ENCODE assay signal across 8 cellular contexts in genomic region chr9:136539427-136540412, GRCh38. TPM values are rescaled to one million over a fixed set of nuclear protein-coding genes. Genes with fewer than 3 reads are reported as not detected.
A peak's percentile ranks its signal among the peaks of the same experiment; 100 is the strongest.
DNase-seq lines count a peak whose midpoint lies in the region; ATAC-seq and TF ChIP-seq lines count a peak whose summit lies in the region.

No MANE protein-coding gene starts in this region.

- CTCF ChIA-PET in CD4-positive, alpha-beta T cell (lab: Charles Lee), result interaction anchor here (1.4 to 2.5 kb wide), 4 partner anchors 10 to 92 kb away, joined by 3 to 10 read pairs (median 4); no protein-coding TSS in a partner anchor
- CTCF ChIA-PET in OCI-LY7 (lab: Charles Lee; ENCODE audit: unreplicated experiment), result no interaction called here

- H3K79me2 ChIP-seq in GM23338 (replicated peaks; ENCODE audit: insufficient read depth) (peaks cover 79% of the 10 kb centered on the region), OCI-LY7 (ENCODE audit: insufficient read depth, low read depth, low read length) (peaks cover 3% of the 10 kb centered on the region; the same call in 1 of the 2 replicates)

- H3K27me3 ChIP-seq in CD4-positive, alpha-beta T cell (ENCODE audit: control insufficient read depth, insufficient read depth, low read length), result no peaks in the 10 kb centered on the region
- no peaks in the 10 kb centered on the region for H3K27me3 ChIP-seq in GM23338 (ENCODE audit: insufficient read depth)

- H3K27me3 Mint-ChIP-seq in CD4-positive, alpha-beta T cell, result no peaks in the 10 kb centered on the region
- H3K27me3 Mint-ChIP-seq in GM23338 (ENCODE audit: insufficient read depth, low read depth, poor library complexity), result peaks cover 6% of the 10 kb centered on the region
- H3K27me3 Mint-ChIP-seq in activated T-helper 17 cell treated with anti-CD3 and anti-CD28 coated beads, Interleukin-2, amount 50 U/mL, for 72 hours, result no peaks in the 10 kb centered on the region
- H3K27me3 Mint-ChIP-seq in type B pancreatic cell, result no peaks in the 10 kb centered on the region

- H3K4me3 ChIP-seq in GM23338 (no peak overlapping the region), OCI-LY7 (ENCODE audit: low read depth, low read length, poor library complexity, severe bottlenecking) (peak overlapping the region; percentile 27)

- peak; percentile 54 to 93 (median 89) for DNase-seq in CD4-positive, alpha-beta T cell
- DNase-seq in GM23338 (ENCODE audit: low spot score) (peak; percentile 70), OCI-LY7 (ENCODE audit: low spot score) (peak; percentile 94), germinal center (ENCODE audit: low spot score) (peak; percentile 90), posterior vena cava (ENCODE audit: low spot score) (peak; percentile 97), type B pancreatic cell (ENCODE audit: extremely low spot score, unreplicated experiment) (no peak), DMS53 treated with DMSO at 0.1 percent for 48 hours (lab: John Stamatoyannopoulos, UW; ENCODE audit: unreplicated experiment) (no peak)

- no peaks in the 10 kb centered on the region for H3K9me3 ChIP-seq in CD4-positive, alpha-beta T cell (ENCODE audit: control insufficient read depth, low read length)
- H3K9me3 ChIP-seq in OCI-LY7 (ENCODE audit: low read length), result no peaks in the 10 kb centered on the region

- POLR2A ChIA-PET in CD4-positive, alpha-beta T cell (lab: Charles Lee), result interaction anchor here (0.7 to 3.5 kb wide), 15 partner anchors 8 to 187 kb away, joined by 3 to 49 read pairs (median 6); partner anchors contain the start of gene DNLZ
- POLR2A ChIA-PET in OCI-LY7 (lab: Charles Lee), result interaction anchor here (0.5 kb wide), 1 partner anchor 664 kb away, joined by 3 read pairs; no protein-coding TSS in a partner anchor

- H2AFZ ChIP-seq in GM23338 (no peak overlapping the region), OCI-LY7 (ENCODE audit: low read length) (no peak overlapping the region)

- H3K4me2 ChIP-seq in GM23338 (no peak overlapping the region), OCI-LY7 (ENCODE audit: low read length) (peak overlapping the region; percentile 54)

- no TSS peak for BruUV-seq in OCI-LY7 (replicated peaks; lab: Mats Ljungman, UMichigan)

- intact Hi-C loops in CD4-positive, alpha-beta T cell (cut with DNase I, micrococcal nuclease), result loop anchor here (5.0 to 10.0 kb wide), 2 partner anchors 52 to 135 kb away; partner anchors contain the start of gene SNAPC4 (in 1 of the 2)
- intact Hi-C loops in OCI-LY7 (cut with micrococcal nuclease; ENCODE audit: unreplicated experiment) (loop anchor here (10.0 kb wide), 1 partner anchor 615 kb away; no protein-coding TSS in a partner anchor), posterior vena cava (cut with DNase I) (loop anchor here in 1 of 2 donors (5.0 kb wide), 1 partner anchor 52 kb away; no protein-coding TSS in a partner anchor)

- H3K4me3 Mint-ChIP-seq in CD4-positive, alpha-beta T cell, result peak overlapping the region; percentile 91
- H3K4me3 Mint-ChIP-seq in GM23338 (no peak overlapping the region), type B pancreatic cell (peak overlapping the region; percentile 52)
- peak overlapping the region; percentile 94 for H3K4me3 Mint-ChIP-seq in activated T-helper 17 cell treated with anti-CD3 and anti-CD28 coated beads, Interleukin-2, amount 50 U/mL, for 72 hours

- H3K9me2 ChIP-seq in GM23338 (ENCODE audit: insufficient read depth), result no peaks in the 10 kb centered on the region
- H3K9me2 ChIP-seq in OCI-LY7 (ENCODE audit: insufficient read depth, low read length), result no peaks in the 10 kb centered on the region

- no peaks in the 10 kb centered on the region for H3K36me3 ChIP-seq in GM23338 (ENCODE audit: insufficient read depth)
- peaks cover 14% of the 10 kb centered on the region; the same call in 1 of the 2 replicates for H3K36me3 ChIP-seq in OCI-LY7 (ENCODE audit: insufficient read depth, low read length)

- H3K27ac Mint-ChIP-seq in CD4-positive, alpha-beta T cell, result peak overlapping the region; percentile 97
- H3K27ac Mint-ChIP-seq in GM23338 (no peak overlapping the region), type B pancreatic cell (peak overlapping the region; percentile 17)
- H3K27ac Mint-ChIP-seq in activated T-helper 17 cell treated with anti-CD3 and anti-CD28 coated beads, Interleukin-2, amount 50 U/mL, for 72 hours, result peak overlapping the region; percentile 98

- no peak for TF ChIP-seq CTCF in CD4-positive, alpha-beta T cell (IDR thresholded peaks at IDR 0.05)
- TF ChIP-seq CTCF in GM23338 (conservative IDR thresholded peaks at IDR 0.05; ENCODE audit: low read depth in 2 of 2) (no peak), OCI-LY7 (conservative IDR thresholded peaks at IDR 0.05; ENCODE audit: low read length) (no peak), type B pancreatic cell (conservative IDR thresholded peaks at IDR 0.05) (no peak)

- peak; percentile 68 for ATAC-seq in CD4-positive, alpha-beta T cell (ENCODE audit: poor library complexity)
- ATAC-seq in GM23338, result peak; percentile 12
- peak; percentile 88 for ATAC-seq in activated T-helper 17 cell treated with anti-CD3 and anti-CD28 coated beads, Interleukin-2, amount 50 U/mL, for 72 hours (replicated peaks)

- peak overlapping the region; percentile 94 for H3K27ac ChIP-seq in CD4-positive, alpha-beta T cell (ENCODE audit: low read depth, low read length)
- H3K27ac ChIP-seq in GM23338 (ENCODE audit: low read depth) (no peak overlapping the region; the same call in 1 of the 2 replicates), OCI-LY7 (ENCODE audit: low read depth, low read length, poor library complexity, severe bottlenecking) (peak overlapping the region; percentile 71)

- peaks cover 57% of the 10 kb centered on the region for H3K4me1 Mint-ChIP-seq in CD4-positive, alpha-beta T cell (ENCODE audit: low read depth)
- H3K4me1 Mint-ChIP-seq in GM23338 (peaks cover 40% of the 10 kb centered on the region), type B pancreatic cell (ENCODE audit: unreplicated experiment) (no peaks in the 10 kb centered on the region)
- peaks cover 28% of the 10 kb centered on the region for H3K4me1 Mint-ChIP-seq in activated T-helper 17 cell treated with anti-CD3 and anti-CD28 coated beads, Interleukin-2, amount 50 U/mL, for 72 hours

- H4K20me1 ChIP-seq in GM23338 (replicated peaks; ENCODE audit: insufficient read depth) (peaks cover 25% of the 10 kb centered on the region), OCI-LY7 (ENCODE audit: insufficient read depth, low read length) (peaks cover 8% of the 10 kb centered on the region; the same call in 1 of the 2 replicates)

- H3K9me3 Mint-ChIP-seq in CD4-positive, alpha-beta T cell, result no peaks in the 10 kb centered on the region
- H3K9me3 Mint-ChIP-seq in GM23338 (no peaks in the 10 kb centered on the region), type B pancreatic cell (no peaks in the 10 kb centered on the region)
- no peaks in the 10 kb centered on the region for H3K9me3 Mint-ChIP-seq in activated T-helper 17 cell treated with anti-CD3 and anti-CD28 coated beads, Interleukin-2, amount 50 U/mL, for 72 hours

- peaks cover 4% of the 10 kb centered on the region; the same call in 1 of the 2 replicates for H3F3A ChIP-seq in GM23338 (replicated peaks; ENCODE audit: low read depth)

- no peaks in the 10 kb centered on the region for H3K36me3 Mint-ChIP-seq in CD4-positive, alpha-beta T cell (ENCODE audit: low read depth)
- H3K36me3 Mint-ChIP-seq in GM23338 (ENCODE audit: low read depth) (peaks cover 30% of the 10 kb centered on the region), type B pancreatic cell (no peaks in the 10 kb centered on the region)
- H3K36me3 Mint-ChIP-seq in activated T-helper 17 cell treated with anti-CD3 and anti-CD28 coated beads, Interleukin-2, amount 50 U/mL, for 72 hours (ENCODE audit: low read depth), result peaks cover 65% of the 10 kb centered on the region

- H3K4me1 ChIP-seq in GM23338 (ENCODE audit: insufficient read depth) (no peaks in the 10 kb centered on the region; the same call in 1 of the 2 replicates), OCI-LY7 (ENCODE audit: insufficient read depth, low read length, poor library complexity, severe bottlenecking) (peaks cover 43% of the 10 kb centered on the region)

TF ChIP-seq in GM23338, 12 proteins besides CTCF, POLR2A, EP300 and RAD21 (continues in another document):
- TF ChIP-seq EZH2phosphoT487 (IDR thresholded peaks at IDR 0.05; ENCODE audit: unreplicated experiment) (no peak), ETS1 (IDR thresholded peaks at IDR 0.05) (no peak), STAT1 (IDR thresholded peaks at IDR 0.05; ENCODE audit: unreplicated experiment) (no peak), CREB1 (CRISPR knock-in tag; IDR thresholded peaks at IDR 0.05; ENCODE audit: low read depth) (no peak), POLR2AphosphoS5 (IDR thresholded peaks at IDR 0.05; ENCODE audit: low read depth) (no peak), JUNB (IDR thresholded peaks at IDR 0.05; ENCODE audit: unreplicated experiment) (no peak), NANOG (IDR thresholded peaks at IDR 0.05; ENCODE audit: borderline replicate concordance) (no peak), ZNF114 (CRISPR knock-in tag; IDR thresholded peaks at IDR 0.05) (no peak)

RNA-seq across cellular contexts. Expression of gene NOTCH1, which starts 6.1 kb away (rescaled TPM):
- total RNA-seq in CD4-positive, alpha-beta T cell, result 10 to 100 TPM; 30.8 to 34.2 TPM
- 78.7 and 97.2 TPM in 2 replicates for total RNA-seq in GM23338 (2014; rRNA removed; shearing (Covaris generic))
- polyA plus RNA-seq in GM23338 (2016; fragmentation: Nextera tagmentation; extraction: Ambion mirVana), result 9.9 and 10.3 TPM in 2 replicates
- total RNA-seq in OCI-LY7 (2014; rRNA removed; shearing (Covaris generic)), result 9.3 and 17.6 TPM in 2 replicates
- 15.5 and 17.9 TPM in 2 replicates for total RNA-seq in OCI-LY7 (2022)
- total RNA-seq in activated T-helper 17 cell treated with anti-CD3 and anti-CD28 coated beads, Interleukin-2, amount 50 U/mL, for 72 hours, result 10 to 100 TPM; 63.8 to 65.9 TPM
- total RNA-seq in posterior vena cava, result 10 to 100 TPM; 35.5 to 40.4 TPM
- 36.5 and 53.1 TPM in 2 replicates for total RNA-seq in type B pancreatic cell (ENCODE audit: low replicate concordance)

RNA-seq across cellular contexts. Expression of gene SEC16A, which starts 56.9 kb away (rescaled TPM):
- 10 to 100 TPM; 73.0 to 75.0 TPM for total RNA-seq in CD4-positive, alpha-beta T cell
- 54.3 and 59.2 TPM in 2 replicates for total RNA-seq in GM23338 (2014; rRNA removed; shearing (Covaris generic))
- polyA plus RNA-seq in GM23338 (2016; fragmentation: Nextera tagmentation; extraction: Ambion mirVana), result 34.0 and 35.7 TPM in 2 replicates
- total RNA-seq in OCI-LY7 (2014; rRNA removed; shearing (Covaris generic)), result 15.5 and 23.7 TPM in 2 replicates
- 52.0 and 60.1 TPM in 2 replicates for total RNA-seq in OCI-LY7 (2022)
- 10 to 100 TPM; 56.0 to 85.3 TPM for total RNA-seq in activated T-helper 17 cell treated with anti-CD3 and anti-CD28 coated beads, Interleukin-2, amount 50 U/mL, for 72 hours
- 10 to 100 TPM; 42.2 to 47.9 TPM for total RNA-seq in posterior vena cava
- 74.6 and 95.0 TPM in 2 replicates for total RNA-seq in type B pancreatic cell (ENCODE audit: low replicate concordance)

Comparison
In these comparisons a context has a peak if more than half of its experiments do, and no peak if none do; other contexts are left out.
1. ATAC-seq: peak in every context shown above with its lines; median percentile 88 in activated T-helper 17 cell treated with anti-CD3 and anti-CD28 coated beads, Interleukin-2, amount 50 U/mL, for 72 hours; 68 in CD4-positive, alpha-beta T cell; 12 in GM23338.
2. DNase-seq: peak in CD4-positive, alpha-beta T cell (10 of 10), GM23338 (single experiment), OCI-LY7 (single experiment), germinal center (single experiment) and posterior vena cava (single experiment); none in type B pancreatic cell (single experiment) and DMS53 treated with DMSO at 0.1 percent for 48 hours (single experiment).